8 cellular contexts compared by ENCODE assay signal in genomic region chr3:73100734-73101550, GRCh38. TPM values are rescaled to one million over a fixed set of nuclear protein-coding genes. Genes with fewer than 3 reads are reported as not detected.
A peak's percentile ranks its signal among the peaks of the same experiment; 100 is the strongest.
DNase-seq lines count a peak whose midpoint lies in the region; ATAC-seq and TF ChIP-seq lines count a peak whose summit lies in the region.

No MANE protein-coding gene starts in this region.

- intact Hi-C loops in activated CD4-positive, alpha-beta T cell treated with anti-CD3 and anti-CD28 coated beads, Interleukin-2, amount 10 ng/mL, durations not matched to agents 24 days and 14 days (cut with micrococcal nuclease) = loop anchor here (1.0 kb wide), 1 partner anchor 401 kb away; no protein-coding TSS in a partner anchor
- intact Hi-C loops in lower leg skin (cut with DNase I; ENCODE audit: low total_unique reads) = loop anchor here (5.0 to 10.0 kb wide), 2 partner anchors 334 to 401 kb away; no protein-coding TSS in a partner anchor

- H3K9me3 Mint-ChIP-seq in activated CD4-positive, alpha-beta T cell treated with anti-CD3 and anti-CD28 coated beads, Interleukin-2, amount 10 ng/mL, durations not matched to agents 24 days and 14 days = no peaks in the 10 kb centered on the region

- H3K4me1 Mint-ChIP-seq in activated CD4-positive, alpha-beta T cell treated with anti-CD3 and anti-CD28 coated beads, Interleukin-2, amount 10 ng/mL, durations not matched to agents 24 days and 14 days = no peaks in the 10 kb centered on the region

- peak in 1 of 3 donors; percentile 91 for TF ChIP-seq CTCF in lower leg skin (IDR thresholded peaks at IDR 0.05)

- H3K36me3 Mint-ChIP-seq in activated CD4-positive, alpha-beta T cell treated with anti-CD3 and anti-CD28 coated beads, Interleukin-2, amount 10 ng/mL, durations not matched to agents 24 days and 14 days (ENCODE audit: low read depth) = no peaks in the 10 kb centered on the region

- H3K4me3 Mint-ChIP-seq in activated CD4-positive, alpha-beta T cell treated with anti-CD3 and anti-CD28 coated beads, Interleukin-2, amount 10 ng/mL, durations not matched to agents 24 days and 14 days = no peak overlapping the region

- ATAC-seq in GM18907 (IDR thresholded peaks at IDR 0.05; ENCODE audit: unreplicated experiment) = peak; percentile 90
- peak; percentile 83 for ATAC-seq in HG03378 (IDR thresholded peaks at IDR 0.05; ENCODE audit: unreplicated experiment)

- H3K27ac Mint-ChIP-seq in activated CD4-positive, alpha-beta T cell treated with anti-CD3 and anti-CD28 coated beads, Interleukin-2, amount 10 ng/mL, durations not matched to agents 24 days and 14 days = no peak overlapping the region

- WGBS in lower leg skin, 2 donors = 13 to 19% methylated on average over 10 of the region's 10 CpGs

- H3K27me3 Mint-ChIP-seq in activated CD4-positive, alpha-beta T cell treated with anti-CD3 and anti-CD28 coated beads, Interleukin-2, amount 10 ng/mL, durations not matched to agents 24 days and 14 days = no peaks in the 10 kb centered on the region

- no peak for TF ChIP-seq POLR2A in lower leg skin (IDR thresholded peaks at IDR 0.05)

- DNase-seq in AG20443 (ENCODE audit: low spot score) = peak; percentile 94
- peak; percentile 26 for DNase-seq in NCI-H524 treated with DMSO at 0.1 percent for 48 hours (lab: John Stamatoyannopoulos, UW)
- peak; percentile 92 for DNase-seq in activated CD4-positive, alpha-beta T cell treated with anti-CD3 and anti-CD28 coated beads, Interleukin-2, amount 10 ng/mL, durations not matched to agents 24 days and 14 days
- DNase-seq in dermis blood vessel endothelial cell = peak; percentile 89
- peak; percentile 88 to 96 for DNase-seq in lower leg skin (ENCODE audit: low spot score in 2 of 2)
- DNase-seq in stimulated activated CD4-positive, alpha-beta T cell treated with anti-CD3 and anti-CD28 coated beads, TNF-alpha, amount 100 ng/mL, for 48 hours (ENCODE audit: low read depth in 3 of 3) = peak; percentile 55 to 72 (median 67)

- no peak overlapping the region for H3K4me3 ChIP-seq in lower leg skin (ENCODE audit: low read depth, poor library complexity, severe bottlenecking)

RNA-seq across cellular contexts. Expression of gene EBLN2, which starts 39.5 kb away (rescaled TPM):
- 7.2 and 7.8 TPM in 2 replicates for total RNA-seq in activated CD4-positive, alpha-beta T cell treated with anti-CD3 and anti-CD28 coated beads, Interleukin-2, amount 10 ng/mL, durations not matched to agents 24 days and 14 days
- total RNA-seq in dermis blood vessel endothelial cell = 5.2 and 9.7 TPM in 2 replicates
- total RNA-seq in lower leg skin = 1 to 10 TPM in 3 of 4 donors, under 1 TPM in 1; 0.93 to 3.7 (median 1.5) TPM

Comparison
In these comparisons a context has a peak if more than half of its experiments do, and no peak if none do; other contexts are left out.
1. DNase-seq: peak in every context shown above with its lines; median percentile 94 in AG20443; 92 in activated CD4-positive, alpha-beta T cell treated with anti-CD3 and anti-CD28 coated beads, Interleukin-2, amount 10 ng/mL, durations not matched to agents 24 days and 14 days; 92 in lower leg skin; 89 in dermis blood vessel endothelial cell; 67 in stimulated activated CD4-positive, alpha-beta T cell treated with anti-CD3 and anti-CD28 coated beads, TNF-alpha, amount 100 ng/mL, for 48 hours; 26 in NCI-H524 treated with DMSO at 0.1 percent for 48 hours.